In genomic region chr4:133152801-133153526, GRCh38 we compare ENCODE assay signal across 9 cellular contexts. TPM values are rescaled to one million over a fixed set of nuclear protein-coding genes. Genes with fewer than 3 reads are reported as not detected.
A peak's percentile ranks its signal among the peaks of the same experiment; 100 is the strongest.
DNase-seq lines count a peak whose midpoint lies in the region; ATAC-seq and TF ChIP-seq lines count a peak whose summit lies in the region.
"Had no signal": no experiment of that assay in that cellular context is flagged by ENCODE, and none has a peak within 500 bp of the region (broad histone marks: within the 10 kb centered on the region; RNA-seq: fewer than 3 reads in every experiment).

No MANE protein-coding gene starts in this region.

- H3K36me3 ChIP-seq in colonic mucosa = no peaks in the 10 kb centered on the region

- no peak for TF ChIP-seq CTCF in fibroblast of the aortic adventitia (IDR thresholded peaks at IDR 0.05; ENCODE audit: insufficient read depth, low read length)
- TF ChIP-seq CTCF in colonic mucosa (IDR thresholded peaks at IDR 0.05) = no peak

- H3K9ac ChIP-seq in colonic mucosa (ENCODE audit: low read depth in 2 of 2, low read length in 2 of 2) = no peak overlapping the region

- peaks cover 41% of the 10 kb centered on the region for H3K27me3 ChIP-seq in colonic mucosa

- ATAC-seq in GM21367 (IDR thresholded peaks at IDR 0.05; ENCODE audit: unreplicated experiment) = no peak
- no peak for ATAC-seq in HG03469 (IDR thresholded peaks at IDR 0.05; ENCODE audit: unreplicated experiment)
- ATAC-seq in GM21737 (IDR thresholded peaks at IDR 0.05; ENCODE audit: unreplicated experiment) = no peak

- no peaks in the 10 kb centered on the region for H3K9me3 ChIP-seq in colonic mucosa

- DNase-seq in Daoy (ENCODE audit: low read depth) = peak; percentile 6
- DNase-seq in M059J (ENCODE audit: low read depth) = peak; percentile 28
- DNase-seq in fibroblast of the aortic adventitia (ENCODE audit: low read depth) = no peak
- DNase-seq in pons (ENCODE audit: low spot score) = peak; percentile 82
- DNase-seq in colonic mucosa = no peak
- DNase-seq: NCI-H1105 treated with DMSO at 0.1 percent for 48 hours had no signal

- peak overlapping the region; percentile 68 for H3K4me3 ChIP-seq in fibroblast of the aortic adventitia (ENCODE audit: low read depth, low read length)
- no peak overlapping the region for H3K4me3 ChIP-seq in colonic mucosa

- no peak overlapping the region for H3K27ac ChIP-seq in colonic mucosa

- no peaks in the 10 kb centered on the region for H3K4me1 ChIP-seq in colonic mucosa

- intact Hi-C loops in colonic mucosa (cut with DNase I) = no loop called here

RNA-seq across cellular contexts. Expression of gene PCDH10, which starts 3.9 kb away (rescaled TPM):
- 0.69 and 1.6 TPM in 2 replicates for total RNA-seq in Daoy (2014; rRNA removed; shearing (Covaris generic))
- 5.3 and 7.9 TPM in 2 replicates for total RNA-seq in M059J (2014; rRNA removed; shearing (Covaris generic))
- 6.8 and 16.9 TPM in 2 replicates for total RNA-seq in fibroblast of the aortic adventitia (ENCODE audit: low replicate concordance)
- under 1 TPM; 0.22 to 0.37 TPM for total RNA-seq in colonic mucosa

Comparison
In these comparisons a context has a peak if more than half of its experiments do, and no peak if none do; other contexts are left out.
1. DNase-seq: peak in Daoy (single experiment), M059J (single experiment) and pons (single experiment); none in fibroblast of the aortic adventitia (single experiment) and colonic mucosa (single experiment).